34 cellular contexts compared by ENCODE assay signal in the genomic region with DNA sequence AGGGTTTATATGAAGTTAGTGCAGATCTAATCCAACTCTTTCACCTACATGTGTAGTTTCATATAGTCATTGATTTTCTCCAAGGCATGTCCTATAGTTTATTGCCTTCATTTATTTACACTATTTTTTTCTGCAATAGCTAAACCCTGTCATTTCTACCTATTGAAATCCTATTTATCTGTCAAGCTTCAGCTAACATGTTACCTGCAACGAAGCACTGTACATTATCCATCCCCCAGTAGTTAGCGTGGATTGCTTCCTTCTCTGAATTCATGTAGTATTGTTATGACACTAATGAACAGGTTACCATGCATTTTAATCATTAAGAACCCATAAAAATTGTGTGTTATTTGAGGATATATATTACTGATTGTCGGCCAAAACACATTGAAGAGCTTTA.
DNase-seq lines count a peak whose midpoint lies in the region; ATAC-seq, FAIRE-seq and TF ChIP-seq lines count a peak whose summit lies in the region.
"Had no signal": no experiment of that assay in that cellular context is flagged by ENCODE, and none has a peak within 500 bp of the region (broad histone marks: within the 10 kb centered on the region; RNA-seq: fewer than 3 reads in every experiment).

No MANE protein-coding gene starts in this region.

- H3K4me3 ChIP-seq in SU-DHL-6 (ENCODE audit: insufficient read depth, low read length, poor library complexity, severe bottlenecking), result no peak overlapping the region
- H3K4me3 ChIP-seq in neural cell (ENCODE audit: low read length), result no peak overlapping the region
- H3K4me3 ChIP-seq: A549; BLaER1; BLaER1 treated with 17β-estradiol and CSF1 and Interleukin-3, amounts not matched to agents 10 nM and 100 nM had no signal

- no peaks in the 10 kb centered on the region for H3K27me3 Mint-ChIP-seq in progenitor cell of endocrine pancreas
- H3K27me3 Mint-ChIP-seq: B cell; CD4-positive, alpha-beta memory T cell; CD4-positive, alpha-beta T cell; CD4-positive, CD25-positive, alpha-beta regulatory T cell; CD8-positive, alpha-beta memory T cell had no signal

- H3K9me3 ChIP-seq in SU-DHL-6 (ENCODE audit: insufficient read depth, low read length) (0 out of 2 replicates have a peak, but pooled peaks cover 4% of the 10 kb centered on the region), neural cell (ENCODE audit: low read length) (no peaks in the 10 kb centered on the region)
- H3K9me3 ChIP-seq: A549, BE2C, Caco-2 had no signal

- peak overlapping the region; percentile 60 for H3K27ac Mint-ChIP-seq in progenitor cell of endocrine pancreas
- H3K27ac Mint-ChIP-seq: B cell; CD14-positive monocyte; CD4-positive, alpha-beta memory T cell; CD4-positive, alpha-beta T cell; CD4-positive, CD25-positive, alpha-beta regulatory T cell; CD8-positive, alpha-beta memory T cell; CD8-positive, alpha-beta T cell had no signal

- H3K79me2 ChIP-seq in SU-DHL-6 (ENCODE audit: insufficient read depth, low read length), result no peaks in the 10 kb centered on the region
- H3K79me2 ChIP-seq in neural cell (replicated peaks; ENCODE audit: insufficient read depth, low read length), result no peaks in the 10 kb centered on the region

- no peaks in the 10 kb centered on the region for H3K36me3 Mint-ChIP-seq in progenitor cell of endocrine pancreas (ENCODE audit: insufficient read depth)
- H3K36me3 Mint-ChIP-seq: CD14-positive monocyte; CD4-positive, alpha-beta memory T cell; CD4-positive, CD25-positive, alpha-beta regulatory T cell; CD8-positive, alpha-beta T cell had no signal

- no peak overlapping the region for H3K4me3 Mint-ChIP-seq in progenitor cell of endocrine pancreas (ENCODE audit: low read depth)
- H3K4me3 Mint-ChIP-seq: B cell; CD14-positive monocyte; CD4-positive, alpha-beta memory T cell; CD4-positive, alpha-beta T cell; CD4-positive, CD25-positive, alpha-beta regulatory T cell; CD8-positive, alpha-beta memory T cell; CD8-positive, alpha-beta T cell had no signal

- H3K9ac ChIP-seq in SU-DHL-6 (ENCODE audit: low read length) (no peak overlapping the region), neural cell (ENCODE audit: low read length) (no peak overlapping the region)
- H3K9ac ChIP-seq: BLaER1; BLaER1 treated with 17β-estradiol and CSF1 and Interleukin-3, amounts not matched to agents 10 nM and 100 nM had no signal

- H3K36me3 ChIP-seq in SU-DHL-6 (ENCODE audit: low read length), result no peaks in the 10 kb centered on the region; the same call in 1 of the 2 replicates
- H3K36me3 ChIP-seq in neural cell (ENCODE audit: insufficient read depth, low read length), result no peaks in the 10 kb centered on the region
- H3K36me3 ChIP-seq: BE2C; BLaER1; BLaER1 treated with 17β-estradiol and CSF1 and Interleukin-3, amounts not matched to agents 10 nM and 100 nM had no signal

- no peaks in the 10 kb centered on the region for H3F3A ChIP-seq in SU-DHL-6 (ENCODE audit: insufficient read depth)
- H3F3A ChIP-seq in neural cell (ENCODE audit: insufficient read depth, low read length, poor library complexity, severe bottlenecking), result no peaks in the 10 kb centered on the region

- no peak overlapping the region for H3K4me2 ChIP-seq in SU-DHL-6 (ENCODE audit: low read depth, low read length, poor library complexity, severe bottlenecking)
- no peak overlapping the region for H3K4me2 ChIP-seq in neural cell (ENCODE audit: low read length)
- H3K4me2 ChIP-seq: A549; BLaER1; BLaER1 treated with 17β-estradiol and CSF1 and Interleukin-3, amounts not matched to agents 10 nM and 100 nM had no signal

- DNase-seq in progenitor cell of endocrine pancreas (ENCODE audit: low spot score, unreplicated experiment), result no peak
- no peak for DNase-seq in occipital lobe (lab: John Stamatoyannopoulos, UW)
- DNase-seq in D721Med (ENCODE audit: insufficient read length, low spot score), result no peak
- DNase-seq: 8988T; ACHN; AML-193; BE2C; C1 segment of cervical spinal cord; Caco-2; Calu3; CD4-positive, alpha-beta memory T cell; CD4-positive, alpha-beta T cell; CD4-positive, CD25-positive, alpha-beta regulatory T cell; CD8-positive, alpha-beta memory T cell; CD8-positive, alpha-beta T cell; COR-L47; DMS 273 treated with DMSO at 0.1 percent for 48 hours; DMS153; DMS53; DMS79; DMS79 treated with DMSO at 0.1 percent for 48 hours; DND-41; EL had no signal

- no peaks in the 10 kb centered on the region for H4K20me1 ChIP-seq in SU-DHL-6 (ENCODE audit: low read depth, low read length)
- no peaks in the 10 kb centered on the region for H4K20me1 ChIP-seq in neural cell (ENCODE audit: insufficient read depth)
- H4K20me1 ChIP-seq: BLaER1; BLaER1 treated with 17β-estradiol and CSF1 and Interleukin-3, amounts not matched to agents 10 nM and 100 nM had no signal

- no peak overlapping the region for H3K27ac ChIP-seq in SU-DHL-6 (ENCODE audit: low read depth, low read length)
- H3K27ac ChIP-seq in neural cell (ENCODE audit: low read length), result no peak overlapping the region
- H3K27ac ChIP-seq: 22Rv1; A549; BLaER1; BLaER1 treated with 17β-estradiol and CSF1 and Interleukin-3, amounts not matched to agents 10 nM and 100 nM; C4-2B had no signal

- H2AFZ ChIP-seq in SU-DHL-6 (ENCODE audit: low read depth, low read length, severe bottlenecking) (peak overlapping the region; percentile 64), neural cell (ENCODE audit: low read depth, low read length) (no peak overlapping the region)

- TF ChIP-seq RAD21 in neural cell (conservative IDR thresholded peaks at IDR 0.05), result no peak

- no peak for FAIRE-seq in D721Med (lab: Jason Lieb, UNC)
- FAIRE-seq: A204.1, A549 had no signal

- peaks cover 14% of the 10 kb centered on the region for H3K9me3 Mint-ChIP-seq in progenitor cell of endocrine pancreas (ENCODE audit: low read depth)

- no peak for ATAC-seq in GM21619 (IDR thresholded peaks at IDR 0.05; ENCODE audit: unreplicated experiment)
- ATAC-seq: A549; CD8-positive, alpha-beta T cell had no signal

- peaks cover 7% of the 10 kb centered on the region for H3K4me1 Mint-ChIP-seq in progenitor cell of endocrine pancreas (ENCODE audit: low read depth)
- H3K4me1 Mint-ChIP-seq: B cell; CD14-positive monocyte; CD4-positive, alpha-beta memory T cell; CD4-positive, CD25-positive, alpha-beta regulatory T cell; CD8-positive, alpha-beta memory T cell had no signal

- H3K27me3 ChIP-seq in SU-DHL-6 (ENCODE audit: low read length) (no peaks in the 10 kb centered on the region), neural cell (ENCODE audit: insufficient read depth, low read depth, low read length) (no peaks in the 10 kb centered on the region)
- H3K27me3 ChIP-seq: BE2C; BLaER1; BLaER1 treated with 17β-estradiol and CSF1 and Interleukin-3, amounts not matched to agents 10 nM and 100 nM had no signal

- no peak for TF ChIP-seq CTCF in SU-DHL-6 (IDR thresholded peaks at IDR 0.05; ENCODE audit: insufficient read depth, low read length, poor library complexity, severe bottlenecking)
- TF ChIP-seq CTCF in neural cell (IDR thresholded peaks at IDR 0.05; ENCODE audit: poor library complexity, severe bottlenecking), result no peak
- no peak for TF ChIP-seq CTCF in progenitor cell of endocrine pancreas (IDR thresholded peaks at IDR 0.05; ENCODE audit: unreplicated experiment)
- TF ChIP-seq CTCF in D721Med (IDR thresholded peaks at IDR 0.05; ENCODE audit: insufficient read depth, missing control alignments), result no peak

- peak; percentile 84 for TF ChIP-seq EP300 in neural cell (conservative IDR thresholded peaks at IDR 0.05; ENCODE audit: poor library complexity, severe bottlenecking)

- no peaks in the 10 kb centered on the region for H3K9me2 ChIP-seq in SU-DHL-6 (replicated peaks; ENCODE audit: insufficient read depth, low read length)
- no peaks in the 10 kb centered on the region for H3K9me2 ChIP-seq in neural cell (ENCODE audit: insufficient read depth, low read length)

TF ChIP-seq in neural cell, 6 proteins besides CTCF, POLR2A, EP300 and RAD21:
- TF ChIP-seq TAF1 (IDR thresholded peaks at IDR 0.05; ENCODE audit: low read depth) (no peak), POLR2AphosphoS5 (IDR thresholded peaks at IDR 0.05) (peak; percentile 66)
